In the genomic region with DNA sequence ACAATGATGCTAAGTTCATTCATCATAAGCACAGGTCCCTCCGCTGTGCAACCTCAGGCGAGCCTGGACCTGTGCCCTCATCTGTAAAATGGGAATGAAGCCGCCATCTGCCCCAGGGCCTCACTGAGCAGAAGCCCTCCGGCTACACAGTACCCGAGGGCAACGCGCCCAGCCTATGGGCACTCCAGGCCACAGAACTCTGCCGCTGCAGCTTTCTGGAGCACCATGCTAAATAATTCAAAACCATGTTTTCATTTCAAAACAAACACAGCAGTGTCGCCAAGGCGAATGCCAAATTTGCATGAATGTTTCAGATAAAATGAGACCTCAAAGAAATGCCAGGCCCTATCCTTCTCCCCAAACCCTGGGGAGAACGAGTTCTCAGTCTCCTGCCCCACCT, we compare ENCODE assay signal across 19 cellular contexts. TPM values are rescaled to one million over a fixed set of nuclear protein-coding genes. Genes with fewer than 3 reads are reported as not detected.
DNase-seq lines count a peak whose midpoint lies in the region; ATAC-seq and TF ChIP-seq lines count a peak whose summit lies in the region.
"Had no signal": no experiment of that assay in that cellular context is flagged by ENCODE, and none has a peak within 500 bp of the region (broad histone marks: within the 10 kb centered on the region; RNA-seq: fewer than 3 reads in every experiment).

No MANE protein-coding gene starts in this region.

- no peak overlapping the region for H3K4me3 ChIP-seq in endodermal cell (ENCODE audit: low read length)
- H3K4me3 ChIP-seq in effector memory CD4-positive, alpha-beta T cell (ENCODE audit: insufficient read depth, low read depth, low read length, poor library complexity, severe bottlenecking): no peak overlapping the region
- H3K4me3 ChIP-seq: lung, tibial nerve had no signal

- no peaks in the 10 kb centered on the region for H3K27me3 ChIP-seq in endodermal cell (ENCODE audit: control insufficient read depth, insufficient read depth, low read length, poor library complexity, severe bottlenecking)
- H3K27me3 ChIP-seq in effector memory CD4-positive, alpha-beta T cell (replicated peaks; ENCODE audit: control insufficient read depth, insufficient read depth, low read length, poor library complexity, severe bottlenecking): no peaks in the 10 kb centered on the region
- H3K27me3 ChIP-seq: tibial nerve had no signal

- H3K9me3 Mint-ChIP-seq in endodermal cell (no peaks in the 10 kb centered on the region), progenitor cell of endocrine pancreas (ENCODE audit: low read depth) (no peaks in the 10 kb centered on the region)
- H3K9me3 Mint-ChIP-seq: effector memory CD8-positive, alpha-beta T cell had no signal

- H3K36me3 Mint-ChIP-seq in endodermal cell (ENCODE audit: low read depth) (peaks cover 2% of the 10 kb centered on the region), progenitor cell of endocrine pancreas (ENCODE audit: insufficient read depth) (no peaks in the 10 kb centered on the region)

- H3K9me3 ChIP-seq in endodermal cell (ENCODE audit: control insufficient read depth, low read length): no peaks in the 10 kb centered on the region
- no peaks in the 10 kb centered on the region for H3K9me3 ChIP-seq in effector memory CD4-positive, alpha-beta T cell (ENCODE audit: control insufficient read depth, low read length)
- H3K9me3 ChIP-seq: tibial nerve had no signal

- H3K36me3 ChIP-seq in endodermal cell (ENCODE audit: control insufficient read depth, insufficient read depth, low read length): no peaks in the 10 kb centered on the region
- H3K36me3 ChIP-seq in effector memory CD4-positive, alpha-beta T cell (ENCODE audit: control insufficient read depth, insufficient read depth, low read length): no peaks in the 10 kb centered on the region

- TF ChIP-seq CTCF in endodermal cell (conservative IDR thresholded peaks at IDR 0.05) (no peak), progenitor cell of endocrine pancreas (IDR thresholded peaks at IDR 0.05; ENCODE audit: unreplicated experiment) (no peak)

- H3K9ac ChIP-seq in endodermal cell (ENCODE audit: extremely low read depth, low read length, poor library complexity, severe bottlenecking): no peak overlapping the region

- no peaks in the 10 kb centered on the region for H3K27me3 Mint-ChIP-seq in endodermal cell (ENCODE audit: insufficient read depth)
- no peaks in the 10 kb centered on the region for H3K27me3 Mint-ChIP-seq in progenitor cell of endocrine pancreas
- H3K27me3 Mint-ChIP-seq: effector memory CD8-positive, alpha-beta T cell had no signal

- H3K27ac Mint-ChIP-seq in endodermal cell (no peak overlapping the region), progenitor cell of endocrine pancreas (peak overlapping the region; percentile 4)
- H3K27ac Mint-ChIP-seq: activated CD8-positive, alpha-beta T cell treated with anti-CD3 and anti-CD28 coated beads, Interleukin-2, amount 10 ng/mL, durations not matched to agents 7 days and 5 days; effector memory CD8-positive, alpha-beta T cell had no signal

- H3K4me1 Mint-ChIP-seq in endodermal cell (peaks cover 24% of the 10 kb centered on the region), progenitor cell of endocrine pancreas (ENCODE audit: low read depth) (peaks cover 27% of the 10 kb centered on the region)

- DNase-seq in COLO668 (lab: John Stamatoyannopoulos, UW; ENCODE audit: unreplicated experiment) (peak; percentile 31), NCI-H446 (lab: John Stamatoyannopoulos, UW) (peak; percentile 61 to 77), endodermal cell (peak; percentile 49), progenitor cell of endocrine pancreas (ENCODE audit: low spot score, unreplicated experiment) (no peak), left cardiac atrium (no peak)
- no peak for DNase-seq in effector memory CD4-positive, alpha-beta T cell
- DNase-seq: activated CD8-positive, alpha-beta T cell treated with anti-CD3 and anti-CD28 coated beads, Interleukin-2, amount 10 ng/mL, durations not matched to agents 7 days and 5 days; DND-41; effector memory CD8-positive, alpha-beta T cell; foreskin fibroblast; NCI-H1105; NCI-H226; right cardiac atrium; stimulated activated CD4-positive, alpha-beta T cell treated with anti-CD3 and anti-CD28 coated beads, Interleukin-2, amount 100 ng/mL, for 24 hours; WERI-Rb-1 had no signal

- peaks cover 2% of the 10 kb centered on the region for H3K4me1 ChIP-seq in endodermal cell (ENCODE audit: control insufficient read depth, insufficient read depth, low read length)
- H3K4me1 ChIP-seq in effector memory CD4-positive, alpha-beta T cell (ENCODE audit: control insufficient read depth, insufficient read depth, low read length, poor library complexity, severe bottlenecking): peaks cover 25% of the 10 kb centered on the region

- intact Hi-C loops in left cardiac atrium (cut with DNase I): loop anchor here (10.0 kb wide), 3 partner anchors 49 to 179 kb away; no protein-coding TSS in a partner anchor

- whole genome bisulfite sequencing in endodermal cell (ENCODE audit: insufficient coverage in 1 of 2, insufficient read length in 1 of 2), 2 experiments: 94 to 100% methylated on average over 4 to 11 of the region's 11 CpGs

- no peak for ATAC-seq in GM19467 (IDR thresholded peaks at IDR 0.05; ENCODE audit: unreplicated experiment)
- ATAC-seq in HG02852 (IDR thresholded peaks at IDR 0.05; ENCODE audit: unreplicated experiment): no peak
- ATAC-seq in left cardiac atrium: no peak
- ATAC-seq: activated CD8-positive, alpha-beta T cell treated with anti-CD3 and anti-CD28 coated beads, Interleukin-2, amount 10 ng/mL, durations not matched to agents 7 days and 5 days; effector memory CD8-positive, alpha-beta T cell; right cardiac atrium had no signal

- H3K27ac ChIP-seq in endodermal cell (ENCODE audit: low read depth, low read length): no peak overlapping the region
- no peak overlapping the region for H3K27ac ChIP-seq in effector memory CD4-positive, alpha-beta T cell (ENCODE audit: insufficient read depth, low read length, poor library complexity, severe bottlenecking)

- no peak overlapping the region for H3K4me3 Mint-ChIP-seq in endodermal cell
- H3K4me3 Mint-ChIP-seq in progenitor cell of endocrine pancreas (ENCODE audit: low read depth): no peak overlapping the region
- H3K4me3 Mint-ChIP-seq: activated CD8-positive, alpha-beta T cell treated with anti-CD3 and anti-CD28 coated beads, Interleukin-2, amount 10 ng/mL, durations not matched to agents 7 days and 5 days; effector memory CD8-positive, alpha-beta T cell had no signal

RNA-seq across cellular contexts. Expression of a gene that starts 4.0 kb away (rescaled TPM):
- total RNA-seq in endodermal cell: 100 to 1,000 TPM; 185 to 207 TPM
- 112 TPM for polyA plus RNA-seq in endodermal cell (2013, experiment 1 of 2)
- 110 TPM for polyA plus RNA-seq in endodermal cell (2013, experiment 2 of 2)
- total RNA-seq in progenitor cell of endocrine pancreas: 218 and 251 TPM in 2 replicates
- total RNA-seq in left cardiac atrium: 100 to 1,000 TPM; 117 to 154 TPM

Comparison
In these comparisons a context has a peak if more than half of its experiments do, and no peak if none do; other contexts are left out.
1. DNase-seq: peak in COLO668 (single experiment), NCI-H446 (2 of 2) and endodermal cell (single experiment); none in progenitor cell of endocrine pancreas (single experiment), effector memory CD4-positive, alpha-beta T cell (0 of 3) and left cardiac atrium (single experiment).